32 cellular contexts compared by ENCODE assay signal in genomic region chr19:999379-999719, GRCh38. TPM values are rescaled to one million over a fixed set of nuclear protein-coding genes. Genes with fewer than 3 reads are reported as not detected.
DNase-seq lines count a peak whose midpoint lies in the region; ATAC-seq, FAIRE-seq and TF ChIP-seq lines count a peak whose summit lies in the region.
"Had no signal": no experiment of that assay in that cellular context is flagged by ENCODE, and none has a peak within 500 bp of the region (broad histone marks: within the 10 kb centered on the region; RNA-seq: fewer than 3 reads in every experiment).

No MANE protein-coding gene starts in this region.

- no peak overlapping the region for H3K27ac Mint-ChIP-seq in activated naive CD8-positive, alpha-beta T cell
- H3K27ac Mint-ChIP-seq in activated naive CD8-positive, alpha-beta T cell treated with anti-CD3 and anti-CD28 coated beads for 36 hours, result no peak overlapping the region
- peak overlapping the region; percentile 82 for H3K27ac Mint-ChIP-seq in astrocyte (ENCODE audit: unreplicated experiment)
- peak overlapping the region in 4 of 9 donors; percentile 52 to 72 (median 61) for H3K27ac Mint-ChIP-seq in naive thymus-derived CD4-positive, alpha-beta T cell
- H3K27ac Mint-ChIP-seq: activated CD8-positive, alpha-beta T cell treated with anti-CD3 and anti-CD28 coated beads, Interleukin-2, amount 10 ng/mL, durations not matched to agents 7 days and 5 days; T-helper 1 cell treated with Interleukin-12 subunit alpha and Interleukin-12 subunit beta and Interleukin-4 antibody, amounts not matched to agents 30 μg/mL and 1 μg/mL, for 36 hours had no signal

- ATAC-seq in naive thymus-derived CD4-positive, alpha-beta T cell, result no peak
- ATAC-seq in GM18909 (IDR thresholded peaks at IDR 0.05; ENCODE audit: poor library complexity, unreplicated experiment), result no peak
- ATAC-seq: gastrocnemius medialis had no signal

- no peak overlapping the region for H3K9ac ChIP-seq in astrocyte (ENCODE audit: low read length)

- H3K4me2 ChIP-seq in astrocyte (ENCODE audit: low read length), result no peak overlapping the region

- H3K27me3 ChIP-seq in astrocyte (ENCODE audit: insufficient read depth, low read length), result peaks cover 34% of the 10 kb centered on the region
- H3K27me3 ChIP-seq in naive thymus-derived CD4-positive, alpha-beta T cell (ENCODE audit: control insufficient read depth in 2 of 2, insufficient read depth in 2 of 2, low read length in 2 of 2), result peaks cover 5 to 6% of the 10 kb centered on the region in 2 donors

- H3K9me3 Mint-ChIP-seq in activated naive CD8-positive, alpha-beta T cell (ENCODE audit: low read depth), result no peaks in the 10 kb centered on the region
- no peaks in the 10 kb centered on the region for H3K9me3 Mint-ChIP-seq in activated naive CD8-positive, alpha-beta T cell treated with anti-CD3 and anti-CD28 coated beads for 36 hours
- H3K9me3 Mint-ChIP-seq in astrocyte (ENCODE audit: unreplicated experiment), result no peaks in the 10 kb centered on the region
- peaks cover 0 to 5% (median 0%) of the 10 kb centered on the region in 11 donors for H3K9me3 Mint-ChIP-seq in naive thymus-derived CD4-positive, alpha-beta T cell
- H3K9me3 Mint-ChIP-seq: T-helper 1 cell treated with Interleukin-12 subunit alpha and Interleukin-12 subunit beta and Interleukin-4 antibody, amounts not matched to agents 30 μg/mL and 1 μg/mL, for 36 hours had no signal

- POLR2A ChIA-PET in naive thymus-derived CD4-positive, alpha-beta T cell (lab: Charles Lee), result interaction anchor here (0.7 kb wide), 1 partner anchor 91 kb away, joined by 3 read pairs; no protein-coding TSS in a partner anchor

- peak overlapping the region; percentile 37 for H3K4me3 Mint-ChIP-seq in activated naive CD8-positive, alpha-beta T cell
- no peak overlapping the region for H3K4me3 Mint-ChIP-seq in activated naive CD8-positive, alpha-beta T cell treated with anti-CD3 and anti-CD28 coated beads for 36 hours
- peak overlapping the region; percentile 45 for H3K4me3 Mint-ChIP-seq in astrocyte (ENCODE audit: unreplicated experiment)
- peak overlapping the region in 9 of 10 donors; percentile 27 to 83 (median 56) for H3K4me3 Mint-ChIP-seq in naive thymus-derived CD4-positive, alpha-beta T cell
- H3K4me3 Mint-ChIP-seq: activated CD8-positive, alpha-beta T cell treated with anti-CD3 and anti-CD28 coated beads, Interleukin-2, amount 10 ng/mL, durations not matched to agents 7 days and 5 days had no signal

- FAIRE-seq in astrocyte (lab: Jason Lieb, UNC), result no peak
- FAIRE-seq: endothelial cell of umbilical vein, GM12891, H54 had no signal

- H2AFZ ChIP-seq in astrocyte (ENCODE audit: low read depth, low read length), result no peak overlapping the region
- H2AFZ ChIP-seq: hepatocyte had no signal

- H4K20me1 ChIP-seq in astrocyte (ENCODE audit: insufficient read depth, low read length), result peaks cover 20% of the 10 kb centered on the region

- peaks cover 8% of the 10 kb centered on the region for H3K4me1 ChIP-seq in astrocyte (ENCODE audit: insufficient read depth, low read length)
- H3K4me1 ChIP-seq in naive thymus-derived CD4-positive, alpha-beta T cell (ENCODE audit: control insufficient read depth in 2 of 2, insufficient read depth in 2 of 2, low read length in 2 of 2), result peaks cover 24% of the 10 kb centered on the region in 2 donors

- TF ChIP-seq POLR2A in erythroblast (IDR thresholded peaks at IDR 0.05; ENCODE audit: low read length), result no peak

- H3K36me3 Mint-ChIP-seq in activated naive CD8-positive, alpha-beta T cell, result no peaks in the 10 kb centered on the region
- H3K36me3 Mint-ChIP-seq in activated naive CD8-positive, alpha-beta T cell treated with anti-CD3 and anti-CD28 coated beads for 36 hours, result no peaks in the 10 kb centered on the region
- peaks cover 2% of the 10 kb centered on the region for H3K36me3 Mint-ChIP-seq in astrocyte (ENCODE audit: low read depth, unreplicated experiment)
- H3K36me3 Mint-ChIP-seq in naive thymus-derived CD4-positive, alpha-beta T cell, result peaks cover 0 to 4% (median 0%) of the 10 kb centered on the region in 5 donors

- no peak for TF ChIP-seq CTCF in astrocyte (IDR thresholded peaks at IDR 0.05; ENCODE audit: insufficient read depth, low read depth, low read length)

- no peak for DNase-seq in activated naive CD8-positive, alpha-beta T cell treated with anti-CD3 and anti-CD28 coated beads for 36 hours
- DNase-seq in astrocyte (ENCODE audit: low read depth) (no peak), anterior cingulate cortex (lab: John Stamatoyannopoulos, UW) (no peak), erythroblast (lab: John Stamatoyannopoulos, UW) (no peak), NCI-H1048 (lab: John Stamatoyannopoulos, UW) (no peak)
- no peak for DNase-seq in naive thymus-derived CD4-positive, alpha-beta T cell
- DNase-seq: DMS153; dorsolateral prefrontal cortex; gastrocnemius medialis; NCI-H1105; NCI-H187 treated with DMSO at 0.1 percent for 48 hours; NCI-H526 treated with DMSO at 0.1 percent for 48 hours; NK-92 treated with Interleukin-12 subunit alpha and Interleukin-12 subunit beta, amount 100 ng/mL, for 24 hours; right lobe of liver had no signal

- H3K27me3 Mint-ChIP-seq in activated naive CD8-positive, alpha-beta T cell, result peaks cover 10% of the 10 kb centered on the region
- peaks cover 43% of the 10 kb centered on the region for H3K27me3 Mint-ChIP-seq in activated naive CD8-positive, alpha-beta T cell treated with anti-CD3 and anti-CD28 coated beads for 36 hours
- peaks cover 24% of the 10 kb centered on the region for H3K27me3 Mint-ChIP-seq in astrocyte (ENCODE audit: low read depth, unreplicated experiment)
- H3K27me3 Mint-ChIP-seq in naive thymus-derived CD4-positive, alpha-beta T cell, result peaks cover 7 to 44% (median 20%) of the 10 kb centered on the region in 5 donors

- intact Hi-C loops in naive thymus-derived CD4-positive, alpha-beta T cell (cut with micrococcal nuclease), result loop anchor here in 1 of 2 donors (5.0 kb wide), 1 partner anchor 227 kb away; no protein-coding TSS in a partner anchor

- H3K27ac ChIP-seq in astrocyte (ENCODE audit: low read depth, low read length), result no peak overlapping the region
- H3K27ac ChIP-seq in naive thymus-derived CD4-positive, alpha-beta T cell (ENCODE audit: low read depth, low read length), result no peak overlapping the region
- H3K27ac ChIP-seq: body of pancreas, dorsolateral prefrontal cortex, gastrocnemius medialis, hepatocyte, lower lobe of right lung, right lobe of liver, tibial nerve had no signal

- H3K4me3 ChIP-seq in astrocyte (ENCODE audit: insufficient read depth, low read depth, low read length), result no peak overlapping the region
- H3K4me3 ChIP-seq in naive thymus-derived CD4-positive, alpha-beta T cell (ENCODE audit: low read length), result no peak overlapping the region
- H3K4me3 ChIP-seq: body of pancreas, gastrocnemius medialis, hepatocyte, right lobe of liver had no signal

- H3K4me1 Mint-ChIP-seq in activated naive CD8-positive, alpha-beta T cell (ENCODE audit: low read depth), result peaks cover 21% of the 10 kb centered on the region
- H3K4me1 Mint-ChIP-seq in activated naive CD8-positive, alpha-beta T cell treated with anti-CD3 and anti-CD28 coated beads for 36 hours, result peaks cover 8% of the 10 kb centered on the region
- no peaks in the 10 kb centered on the region for H3K4me1 Mint-ChIP-seq in astrocyte (ENCODE audit: low read depth, unreplicated experiment)
- H3K4me1 Mint-ChIP-seq in naive thymus-derived CD4-positive, alpha-beta T cell, result peaks cover 6 to 16% (median 11%) of the 10 kb centered on the region in 7 donors

- no peaks in the 10 kb centered on the region for H3K9me3 ChIP-seq in astrocyte (ENCODE audit: insufficient read depth, low read depth, low read length)
- H3K9me3 ChIP-seq in naive thymus-derived CD4-positive, alpha-beta T cell (ENCODE audit: control insufficient read depth in 2 of 3, low read length in 3 of 3), result no peaks in the 10 kb centered on the region
- H3K9me3 ChIP-seq: body of pancreas, gastrocnemius medialis, lower lobe of right lung, right lobe of liver, tibial nerve had no signal

- CTCF ChIA-PET in naive thymus-derived CD4-positive, alpha-beta T cell (lab: Charles Lee), result interaction anchor here (0.5 to 1.8 kb wide), 4 partner anchors 15 to 91 kb away, joined by 3 to 6 read pairs (median 3); partner anchors contain the start of gene WDR18

- no peaks in the 10 kb centered on the region for H3K36me3 ChIP-seq in astrocyte (ENCODE audit: insufficient read depth, low read length)
- H3K36me3 ChIP-seq in naive thymus-derived CD4-positive, alpha-beta T cell (ENCODE audit: control insufficient read depth in 2 of 3, insufficient read depth in 3 of 3, low read length in 3 of 3), result peaks cover 0 to 5% (median 0%) of the 10 kb centered on the region in 3 experiments
- H3K36me3 ChIP-seq: gastrocnemius medialis, right lobe of liver had no signal

- no peaks in the 10 kb centered on the region for H3K79me2 ChIP-seq in astrocyte (ENCODE audit: insufficient read depth, low read length)
- H3K79me2 ChIP-seq: hepatocyte had no signal

RNA-seq across cellular contexts. Expression of gene GRIN3B, which starts 0.9 kb away (rescaled TPM):
- not detected for total RNA-seq in activated naive CD8-positive, alpha-beta T cell treated with anti-CD3 and anti-CD28 coated beads for 36 hours
- total RNA-seq in astrocyte, result 2.5 and 2.7 TPM in 2 replicates
- under 1 TPM in 3 of 5 experiments, not detected in 2; 0.10 to 0.56 (median 0.19) TPM for total RNA-seq in naive thymus-derived CD4-positive, alpha-beta T cell
- polyA plus RNA-seq in naive thymus-derived CD4-positive, alpha-beta T cell, result not detected
- total RNA-seq: activated CD8-positive, alpha-beta T cell treated with anti-CD3 and anti-CD28 coated beads, Interleukin-2, amount 10 ng/mL, durations not matched to agents 7 days and 5 days; cerebellum; gastrocnemius medialis; M059J had no signal

RNA-seq across cellular contexts. Expression of gene WDR18, which starts 15.2 kb away (rescaled TPM):
- 100 to 1,000 TPM; 126 to 127 TPM for total RNA-seq in activated naive CD8-positive, alpha-beta T cell treated with anti-CD3 and anti-CD28 coated beads for 36 hours
- 60.0 and 68.9 TPM in 2 replicates for total RNA-seq in astrocyte
- 10 to 100 TPM; 20.7 to 63.8 (median 48.5) TPM for total RNA-seq in naive thymus-derived CD4-positive, alpha-beta T cell
- 10 to 100 TPM; 69.8 to 74.4 TPM for polyA plus RNA-seq in naive thymus-derived CD4-positive, alpha-beta T cell

RNA-seq across cellular contexts. Expression of gene TMEM259, which starts 21.6 kb away (rescaled TPM):
- total RNA-seq in activated naive CD8-positive, alpha-beta T cell treated with anti-CD3 and anti-CD28 coated beads for 36 hours, result 100 to 1,000 TPM; 136 to 138 TPM
- 155 and 173 TPM in 2 replicates for total RNA-seq in astrocyte
- total RNA-seq in naive thymus-derived CD4-positive, alpha-beta T cell, result 100 to 1,000 TPM; 189 to 347 (median 311) TPM
- polyA plus RNA-seq in naive thymus-derived CD4-positive, alpha-beta T cell, result 10 to 100 TPM; 40.7 to 86.1 TPM

RNA-seq across cellular contexts. Expression of gene RNU6-2, which starts 22.0 kb away (rescaled TPM):
- total RNA-seq in activated naive CD8-positive, alpha-beta T cell treated with anti-CD3 and anti-CD28 coated beads for 36 hours, result not detected
- not detected in 2 replicates for total RNA-seq in astrocyte
- not detected for total RNA-seq in naive thymus-derived CD4-positive, alpha-beta T cell
- polyA plus RNA-seq in naive thymus-derived CD4-positive, alpha-beta T cell, result not detected
- total RNA-seq: activated CD8-positive, alpha-beta T cell treated with anti-CD3 and anti-CD28 coated beads, Interleukin-2, amount 10 ng/mL, durations not matched to agents 7 days and 5 days; body of pancreas; cerebellum; dorsolateral prefrontal cortex; endothelial cell of umbilical vein; fibroblast of lung; gastrocnemius medialis; hepatocyte; lower lobe of right lung; M059J; mononuclear cell; posterior vena cava; right lobe of liver; SK-MEL-5; tibial nerve had no signal
- polyA plus RNA-seq: adipose tissue, endothelial cell of umbilical vein, fibroblast of lung, hepatocyte had no signal

RNA-seq across cellular contexts. Expression of gene CNN2, which starts 27.1 kb away (rescaled TPM):
- 10 to 100 TPM; 76.0 to 80.5 TPM for total RNA-seq in activated naive CD8-positive, alpha-beta T cell treated with anti-CD3 and anti-CD28 coated beads for 36 hours
- total RNA-seq in astrocyte, result 781 and 819 TPM in 2 replicates
- 100 to 1,000 TPM; 234 to 440 (median 240) TPM for total RNA-seq in naive thymus-derived CD4-positive, alpha-beta T cell
- 100 to 1,000 TPM; 401 to 704 TPM for polyA plus RNA-seq in naive thymus-derived CD4-positive, alpha-beta T cell
